ENCODE assay signal across 13 cellular contexts in the genomic region with DNA sequence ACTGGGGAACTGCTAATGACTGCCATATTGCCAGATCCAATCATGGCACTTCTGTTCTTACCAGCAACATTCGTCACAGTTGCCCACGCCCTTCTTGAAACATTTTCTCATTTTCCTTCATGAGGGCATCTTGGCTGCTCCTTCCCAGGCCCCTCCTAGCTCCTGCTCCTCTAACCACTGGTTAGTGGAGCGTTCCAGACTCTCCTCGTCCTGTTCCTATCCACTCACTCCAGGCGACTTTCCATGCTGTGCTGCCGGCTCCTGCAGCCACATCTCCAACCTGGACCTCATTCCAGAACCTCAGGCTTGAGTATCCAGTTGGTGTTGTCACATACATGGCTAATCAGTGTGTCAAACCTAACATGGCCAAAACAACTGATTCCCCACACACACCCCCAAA. TPM values are rescaled to one million over a fixed set of nuclear protein-coding genes. Genes with fewer than 3 reads are reported as not detected.
A peak's percentile ranks its signal among the peaks of the same experiment; 100 is the strongest.
DNase-seq lines count a peak whose midpoint lies in the region; ATAC-seq lines count a peak whose summit lies in the region.
"Had no signal": no experiment of that assay in that cellular context is flagged by ENCODE, and none has a peak within 500 bp of the region (broad histone marks: within the 10 kb centered on the region; RNA-seq: fewer than 3 reads in every experiment).

No MANE protein-coding gene starts in this region.

- peaks cover 34 to 40% (median 38%) of the 10 kb centered on the region in 3 donors for H3K4me1 Mint-ChIP-seq in T-cell

- peak overlapping the region; percentile 87 to 90 (median 89) for H3K4me3 Mint-ChIP-seq in T-cell

- CTCF ChIA-PET in T-cell (lab: Charles Lee) = interaction anchor here in 1 of 2 donors (1.2 kb wide), 1 partner anchor 38 kb away, joined by 4 read pairs; the partner anchor contains the start of gene RNASEH1

- peak overlapping the region; percentile 88 to 90 for H3K27ac Mint-ChIP-seq in T-cell

- H3K27me3 ChIP-seq in iPS-18a (ENCODE audit: control insufficient read depth, insufficient read depth, low read length) = no peaks in the 10 kb centered on the region
- H3K27me3 ChIP-seq in skeletal muscle tissue (ENCODE audit: control insufficient read depth in 3 of 3, insufficient read depth in 3 of 3, low read length in 3 of 3) = no peaks in the 10 kb centered on the region
- no peaks in the 10 kb centered on the region; the same call in 1 of the 2 replicates for H3K27me3 ChIP-seq in H7 (ENCODE audit: control insufficient read depth, insufficient read depth, low read length)
- H3K27me3 ChIP-seq: tibial nerve had no signal

- POLR2A ChIA-PET in T-cell (lab: Charles Lee) = interaction anchor here in 1 of 2 donors (0.6 to 1.2 kb wide), 3 partner anchors 23 to 56 kb away, joined by 3 to 7 read pairs (median 3); partner anchors contain the start of gene RNASEH1

- no peak overlapping the region for H3K27ac ChIP-seq in iPS-18a (ENCODE audit: low read length)
- H3K27ac ChIP-seq in skeletal muscle tissue (ENCODE audit: low read depth, low read length) = no peak overlapping the region

- peaks cover 4% of the 10 kb centered on the region for H3K36me3 Mint-ChIP-seq in T-cell

- peak overlapping the region; percentile 77 for H3K4me3 ChIP-seq in iPS-18a (ENCODE audit: low read length)
- H3K4me3 ChIP-seq in skeletal muscle tissue (ENCODE audit: low read length in 3 of 3) = peak overlapping the region; percentile 8 to 90 (median 80)
- H3K4me3 ChIP-seq in H7 (ENCODE audit: insufficient read depth, low read depth, low read length) = no peak overlapping the region
- H3K4me3 ChIP-seq: mucosa of descending colon had no signal

- H3K4me1 ChIP-seq in iPS-18a (ENCODE audit: control insufficient read depth, low read depth, low read length) = peaks cover 7% of the 10 kb centered on the region
- peaks cover 31 to 46% (median 35%) of the 10 kb centered on the region in 3 donors for H3K4me1 ChIP-seq in skeletal muscle tissue (ENCODE audit: control insufficient read depth in 3 of 3, insufficient read depth in 3 of 3, low read length in 3 of 3)

- H3K9me3 Mint-ChIP-seq in T-cell = peaks cover 0 to 4% (median 3%) of the 10 kb centered on the region in 3 donors

- no peak for ATAC-seq in T-cell (replicated peaks in 1 of 4)
- ATAC-seq: mucosa of descending colon had no signal

- no peaks in the 10 kb centered on the region for H3K27me3 Mint-ChIP-seq in T-cell

- H3K36me3 ChIP-seq in iPS-18a (ENCODE audit: control insufficient read depth, low read depth, low read length) = peaks cover 4% of the 10 kb centered on the region
- no peaks in the 10 kb centered on the region for H3K36me3 ChIP-seq in skeletal muscle tissue (ENCODE audit: control insufficient read depth in 3 of 3, insufficient read depth in 3 of 3, low read length in 3 of 3)
- H3K36me3 ChIP-seq in H7 (replicated peaks; ENCODE audit: control insufficient read depth, insufficient read depth, low read length) = no peaks in the 10 kb centered on the region

- DNase-seq in activated CD8-positive, alpha-beta memory T cell treated with anti-CD3 and anti-CD28 coated beads for 24 hours = peak; percentile 56
- DNase-seq in activated CD8-positive, alpha-beta memory T cell treated with anti-CD3 and anti-CD28 coated beads, Interleukin-2, amount 50 U/mL, for 48 hours = no peak
- DNase-seq in T-cell (no peak), H7 (no peak), OCI-M1 (lab: John Stamatoyannopoulos, UW) (no peak), OCI-M2 (lab: John Stamatoyannopoulos, UW; ENCODE audit: unreplicated experiment) (no peak)
- DNase-seq: central memory CD4-positive, alpha-beta T cell; mucosa of descending colon; NCI-H2171 treated with DMSO at 0.1 percent for 48 hours; stimulated activated CD4-positive, alpha-beta T cell treated with anti-CD3 and anti-CD28 coated beads, Interleukin-4, amount 100 ng/mL, for 24 hours had no signal

- H3K9ac ChIP-seq in iPS-18a (ENCODE audit: low read length) = no peak overlapping the region
- H3K9ac ChIP-seq in skeletal muscle tissue (ENCODE audit: low read depth in 1 of 3, low read length in 3 of 3) = peak overlapping the region in 1 of 3 donors; percentile 3

- H3K9me3 ChIP-seq in iPS-18a (ENCODE audit: control insufficient read depth, low read depth, low read length) (no peaks in the 10 kb centered on the region), skeletal muscle tissue (ENCODE audit: control insufficient read depth in 3 of 3, low read length in 3 of 3) (no peaks in the 10 kb centered on the region)
- H3K9me3 ChIP-seq: mucosa of descending colon, tibial nerve had no signal

RNA-seq across cellular contexts. Expression of gene ADI1, which starts 1.3 kb away (rescaled TPM):
- total RNA-seq in T-cell (10 to 100 TPM; 20.9 to 29.0 (median 28.3) TPM), skeletal muscle tissue (38.1 TPM)
- total RNA-seq in H7 (2014; rRNA removed; shearing (Covaris generic)) = 19.8 and 21.0 TPM in 2 replicates

RNA-seq across cellular contexts. Expression of gene RNASEH1, which starts 37.5 kb away (rescaled TPM):
- total RNA-seq in T-cell (10 to 100 TPM; 24.1 to 28.4 (median 25.2) TPM), skeletal muscle tissue (14.6 TPM)
- 40.4 and 42.8 TPM in 2 replicates for total RNA-seq in H7 (2014; rRNA removed; shearing (Covaris generic))

RNA-seq across cellular contexts. Expression of gene RPS7, which starts 54.5 kb away (rescaled TPM):
- total RNA-seq in T-cell (1,000 to 10,000 TPM; 1,490 to 1,765 (median 1,631) TPM), skeletal muscle tissue (2,490 TPM)
- 2,082 and 2,647 TPM in 2 replicates for total RNA-seq in H7 (2014; rRNA removed; shearing (Covaris generic))
